In genomic region chr4:7793186-7793585, GRCh38 we compare ENCODE assay signal across 20 cellular contexts.
"Had no signal": no experiment of that assay in that cellular context is flagged by ENCODE, and none has a peak within 500 bp of the region (broad histone marks: within the 10 kb centered on the region; RNA-seq: fewer than 3 reads in every experiment).

No MANE protein-coding gene starts in this region.

- H3K4me3 ChIP-seq: breast epithelium, colonic mucosa, heart left ventricle, psoas muscle, right atrium auricular region, tibial artery, uterus had no signal

- H3K36me3 ChIP-seq: breast epithelium, colonic mucosa, uterus had no signal

- H3K9me3 ChIP-seq: breast epithelium, colonic mucosa, heart left ventricle, psoas muscle, right atrium auricular region, tibial artery, uterus had no signal

- H3K4me1 ChIP-seq: breast epithelium, colonic mucosa, uterus had no signal

- H3K27me3 ChIP-seq: breast epithelium, colonic mucosa, heart left ventricle, right atrium auricular region, tibial artery, uterus had no signal

- DNase-seq: activated CD4-positive, alpha-beta T cell treated with anti-CD3 and anti-CD28 coated beads, Interleukin-2, amount 50 U/mL, for 48 hours; activated naive CD4-positive, alpha-beta T cell treated with anti-CD3 and anti-CD28 coated beads for 36 hours; activated naive CD8-positive, alpha-beta T cell treated with anti-CD3 and anti-CD28 coated beads, Interleukin-2, amount 10 ng/mL, durations not matched to agents 7 days and 5 days; activated T-cell treated with anti-CD3 and anti-CD28 coated beads, Interleukin-2, amount 50 U/mL, for 48 hours; amniotic stem cell; colonic mucosa; heart left ventricle; left ventricle myocardium superior; mammary epithelial cell; midbrain; natural killer cell; psoas muscle; stimulated activated CD4-positive, alpha-beta T cell treated with anti-CD3 and anti-CD28 coated beads, Interleukin-1b, Interleukin-23, amount 100 ng/mL, for 48 hours; stimulated activated naive CD8-positive, alpha-beta T cell treated with anti-CD3 and anti-CD28 coated beads, Interleukin-15, amount 100 ng/mL, for 72 hours; T-helper 17 cell; tibial artery; uterus had no signal

- H3K27ac ChIP-seq: breast epithelium, colonic mucosa, heart left ventricle, psoas muscle, right atrium auricular region, tibial artery, uterus had no signal

- ATAC-seq: heart left ventricle; left ventricle myocardium superior; natural killer cell; psoas muscle; stimulated activated effector memory CD8-positive, alpha-beta T cell treated with anti-CD3 and anti-CD28 coated beads, Interleukin-12 subunit alpha, Interleukin-12 subunit beta, amount 100 ng/mL, for 72 hours; stimulated activated naive CD8-positive, alpha-beta T cell treated with anti-CD3 and anti-CD28 coated beads, Interleukin-15, amount 100 ng/mL, for 72 hours; T-helper 17 cell had no signal
